ENCODE assay signal across 2 cellular contexts in the genomic region with DNA sequence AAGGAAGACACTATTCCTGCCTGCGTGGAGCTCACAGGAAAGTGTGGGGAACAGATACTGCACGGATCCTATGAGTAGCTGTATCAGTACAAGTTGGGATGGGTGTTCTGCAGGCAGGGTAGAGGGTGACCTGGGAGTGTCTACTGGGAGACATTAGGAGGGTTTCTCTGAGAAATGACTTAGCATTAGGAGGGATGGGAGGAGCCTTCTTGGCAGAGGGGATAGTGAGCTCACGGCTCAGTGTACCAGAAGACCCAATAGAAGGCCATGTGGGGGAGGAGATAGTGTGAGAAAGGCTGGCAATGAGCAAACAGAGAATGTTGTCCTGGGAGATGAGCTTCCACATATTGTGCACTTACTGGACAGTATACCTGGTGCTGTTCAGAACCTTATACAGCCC.
TF ChIP-seq lines count a peak whose summit lies in the region.

No MANE protein-coding gene starts in this region.

TF ChIP-seq in GM23338, 12 proteins besides CTCF, POLR2A, EP300 and RAD21 (continued from another document):
- TF ChIP-seq, protein P1, sequence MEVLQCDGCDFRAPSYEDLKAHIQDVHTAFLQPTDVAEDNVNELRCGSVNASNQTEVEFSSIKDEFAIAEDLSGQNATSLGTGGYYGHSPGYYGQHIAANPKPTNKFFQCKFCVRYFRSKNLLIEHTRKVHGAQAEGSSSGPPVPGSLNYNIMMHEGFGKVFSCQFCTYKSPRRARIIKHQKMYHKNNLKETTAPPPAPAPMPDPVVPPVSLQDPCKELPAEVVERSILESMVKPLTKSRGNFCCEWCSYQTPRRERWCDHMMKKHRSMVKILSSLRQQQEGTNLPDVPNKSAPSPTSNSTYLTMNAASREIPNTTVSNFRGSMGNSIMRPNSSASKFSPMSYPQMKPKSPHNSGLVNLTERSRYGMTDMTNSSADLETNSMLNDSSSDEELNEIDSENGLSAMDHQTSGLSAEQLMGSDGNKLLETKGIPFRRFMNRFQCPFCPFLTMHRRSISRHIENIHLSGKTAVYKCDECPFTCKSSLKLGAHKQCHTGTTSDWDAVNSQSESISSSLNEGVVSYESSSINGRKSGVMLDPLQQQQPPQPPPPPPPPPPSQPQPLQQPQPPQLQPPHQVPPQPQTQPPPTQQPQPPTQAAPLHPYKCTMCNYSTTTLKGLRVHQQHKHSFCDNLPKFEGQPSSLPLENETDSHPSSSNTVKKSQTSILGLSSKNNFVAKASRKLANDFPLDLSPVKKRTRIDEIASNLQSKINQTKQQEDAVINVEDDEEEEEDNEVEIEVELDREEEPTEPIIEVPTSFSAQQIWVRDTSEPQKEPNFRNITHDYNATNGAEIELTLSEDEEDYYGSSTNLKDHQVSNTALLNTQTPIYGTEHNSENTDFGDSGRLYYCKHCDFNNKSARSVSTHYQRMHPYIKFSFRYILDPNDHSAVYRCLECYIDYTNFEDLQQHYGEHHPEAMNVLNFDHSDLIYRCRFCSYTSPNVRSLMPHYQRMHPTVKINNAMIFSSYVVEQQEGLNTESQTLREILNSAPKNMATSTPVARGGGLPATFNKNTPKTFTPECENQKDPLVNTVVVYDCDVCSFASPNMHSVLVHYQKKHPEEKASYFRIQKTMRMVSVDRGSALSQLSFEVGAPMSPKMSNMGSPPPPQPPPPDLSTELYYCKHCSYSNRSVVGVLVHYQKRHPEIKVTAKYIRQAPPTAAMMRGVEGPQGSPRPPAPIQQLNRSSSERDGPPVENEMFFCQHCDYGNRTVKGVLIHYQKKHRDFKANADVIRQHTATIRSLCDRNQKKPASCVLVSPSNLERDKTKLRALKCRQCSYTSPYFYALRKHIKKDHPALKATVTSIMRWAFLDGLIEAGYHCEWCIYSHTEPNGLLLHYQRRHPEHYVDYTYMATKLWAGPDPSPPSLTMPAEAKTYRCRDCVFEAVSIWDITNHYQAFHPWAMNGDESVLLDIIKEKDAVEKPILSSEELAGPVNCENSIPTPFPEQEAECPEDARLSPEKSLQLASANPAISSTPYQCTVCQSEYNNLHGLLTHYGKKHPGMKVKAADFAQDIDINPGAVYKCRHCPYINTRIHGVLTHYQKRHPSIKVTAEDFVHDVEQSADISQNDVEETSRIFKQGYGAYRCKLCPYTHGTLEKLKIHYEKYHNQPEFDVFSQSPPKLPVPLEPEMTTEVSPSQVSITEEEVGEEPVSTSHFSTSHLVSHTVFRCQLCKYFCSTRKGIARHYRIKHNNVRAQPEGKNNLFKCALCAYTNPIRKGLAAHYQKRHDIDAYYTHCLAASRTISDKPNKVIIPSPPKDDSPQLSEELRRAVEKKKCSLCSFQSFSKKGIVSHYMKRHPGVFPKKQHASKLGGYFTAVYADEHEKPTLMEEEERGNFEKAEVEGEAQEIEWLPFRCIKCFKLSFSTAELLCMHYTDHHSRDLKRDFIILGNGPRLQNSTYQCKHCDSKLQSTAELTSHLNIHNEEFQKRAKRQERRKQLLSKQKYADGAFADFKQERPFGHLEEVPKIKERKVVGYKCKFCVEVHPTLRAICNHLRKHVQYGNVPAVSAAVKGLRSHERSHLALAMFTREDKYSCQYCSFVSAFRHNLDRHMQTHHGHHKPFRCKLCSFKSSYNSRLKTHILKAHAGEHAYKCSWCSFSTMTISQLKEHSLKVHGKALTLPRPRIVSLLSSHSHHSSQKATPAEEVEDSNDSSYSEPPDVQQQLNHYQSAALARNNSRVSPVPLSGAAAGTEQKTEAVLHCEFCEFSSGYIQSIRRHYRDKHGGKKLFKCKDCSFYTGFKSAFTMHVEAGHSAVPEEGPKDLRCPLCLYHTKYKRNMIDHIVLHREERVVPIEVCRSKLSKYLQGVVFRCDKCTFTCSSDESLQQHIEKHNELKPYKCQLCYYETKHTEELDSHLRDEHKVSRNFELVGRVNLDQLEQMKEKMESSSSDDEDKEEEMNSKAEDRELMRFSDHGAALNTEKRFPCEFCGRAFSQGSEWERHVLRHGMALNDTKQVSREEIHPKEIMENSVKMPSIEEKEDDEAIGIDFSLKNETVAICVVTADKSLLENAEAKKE (CRISPR knock-in tag; IDR thresholded peaks at IDR 0.05) = no peak
- no peak for TF ChIP-seq NANOG (IDR thresholded peaks at IDR 0.05; ENCODE audit: borderline replicate concordance)

TF ChIP-seq in K562, 482 proteins besides CTCF, POLR2A, EP300 and RAD21 (continued from another document and continues in another):
- TF ChIP-seq, protein P2, sequence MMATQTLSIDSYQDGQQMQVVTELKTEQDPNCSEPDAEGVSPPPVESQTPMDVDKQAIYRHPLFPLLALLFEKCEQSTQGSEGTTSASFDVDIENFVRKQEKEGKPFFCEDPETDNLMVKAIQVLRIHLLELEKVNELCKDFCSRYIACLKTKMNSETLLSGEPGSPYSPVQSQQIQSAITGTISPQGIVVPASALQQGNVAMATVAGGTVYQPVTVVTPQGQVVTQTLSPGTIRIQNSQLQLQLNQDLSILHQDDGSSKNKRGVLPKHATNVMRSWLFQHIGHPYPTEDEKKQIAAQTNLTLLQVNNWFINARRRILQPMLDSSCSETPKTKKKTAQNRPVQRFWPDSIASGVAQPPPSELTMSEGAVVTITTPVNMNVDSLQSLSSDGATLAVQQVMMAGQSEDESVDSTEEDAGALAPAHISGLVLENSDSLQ (IDR thresholded peaks at IDR 0.05) = no peak
- no peak for TF ChIP-seq TBP (optimal IDR thresholded peaks at IDR 0.05; ENCODE audit: low read depth, low read length)
- no peak for TF ChIP-seq ZNF79 (CRISPR knock-in tag; IDR thresholded peaks at IDR 0.05; ENCODE audit: low read depth)
- TF ChIP-seq IRF2 (CRISPR knock-in tag; IDR thresholded peaks at IDR 0.05) = no peak
- 0 out of 2 replicates have a peak, but pooled peaks have one; percentile 2 for TF ChIP-seq TCF3 (CRISPR knock-in tag; IDR thresholded peaks at IDR 0.05)
- TF ChIP-seq TARDBP (IDR thresholded peaks at IDR 0.05) = no peak
- TF ChIP-seq, protein P3, sequence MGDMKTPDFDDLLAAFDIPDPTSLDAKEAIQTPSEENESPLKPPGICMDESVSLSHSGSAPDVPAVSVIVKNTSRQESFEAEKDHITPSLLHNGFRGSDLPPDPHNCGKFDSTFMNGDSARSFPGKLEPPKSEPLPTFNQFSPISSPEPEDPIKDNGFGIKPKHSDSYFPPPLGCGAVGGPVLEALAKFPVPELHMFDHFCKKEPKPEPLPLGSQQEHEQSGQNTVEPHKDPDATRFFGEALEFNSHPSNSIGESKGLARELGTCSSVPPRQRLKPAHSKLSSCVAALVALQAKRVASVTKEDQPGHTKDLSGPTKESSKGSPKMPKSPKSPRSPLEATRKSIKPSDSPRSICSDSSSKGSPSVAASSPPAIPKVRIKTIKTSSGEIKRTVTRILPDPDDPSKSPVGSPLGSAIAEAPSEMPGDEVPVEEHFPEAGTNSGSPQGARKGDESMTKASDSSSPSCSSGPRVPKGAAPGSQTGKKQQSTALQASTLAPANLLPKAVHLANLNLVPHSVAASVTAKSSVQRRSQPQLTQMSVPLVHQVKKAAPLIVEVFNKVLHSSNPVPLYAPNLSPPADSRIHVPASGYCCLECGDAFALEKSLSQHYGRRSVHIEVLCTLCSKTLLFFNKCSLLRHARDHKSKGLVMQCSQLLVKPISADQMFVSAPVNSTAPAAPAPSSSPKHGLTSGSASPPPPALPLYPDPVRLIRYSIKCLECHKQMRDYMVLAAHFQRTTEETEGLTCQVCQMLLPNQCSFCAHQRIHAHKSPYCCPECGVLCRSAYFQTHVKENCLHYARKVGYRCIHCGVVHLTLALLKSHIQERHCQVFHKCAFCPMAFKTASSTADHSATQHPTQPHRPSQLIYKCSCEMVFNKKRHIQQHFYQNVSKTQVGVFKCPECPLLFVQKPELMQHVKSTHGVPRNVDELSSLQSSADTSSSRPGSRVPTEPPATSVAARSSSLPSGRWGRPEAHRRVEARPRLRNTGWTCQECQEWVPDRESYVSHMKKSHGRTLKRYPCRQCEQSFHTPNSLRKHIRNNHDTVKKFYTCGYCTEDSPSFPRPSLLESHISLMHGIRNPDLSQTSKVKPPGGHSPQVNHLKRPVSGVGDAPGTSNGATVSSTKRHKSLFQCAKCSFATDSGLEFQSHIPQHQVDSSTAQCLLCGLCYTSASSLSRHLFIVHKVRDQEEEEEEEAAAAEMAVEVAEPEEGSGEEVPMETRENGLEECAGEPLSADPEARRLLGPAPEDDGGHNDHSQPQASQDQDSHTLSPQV (IDR thresholded peaks at IDR 0.05) = peak; percentile 29; the same call in 1 of the 2 replicates
- no peak for TF ChIP-seq ZNF224 (CRISPR knock-in tag; IDR thresholded peaks at IDR 0.05)
- peak; percentile 88 for TF ChIP-seq ZNF316 (IDR thresholded peaks at IDR 0.05)
- no peak for TF ChIP-seq SMAD3 (CRISPR knock-in tag; conservative IDR thresholded peaks at IDR 0.05)
- TF ChIP-seq L3MBTL2 (IDR thresholded peaks at IDR 0.05) = no peak
- peak; percentile 64 for TF ChIP-seq SMARCA4 (IDR thresholded peaks at IDR 0.05)
- TF ChIP-seq, protein P4, sequence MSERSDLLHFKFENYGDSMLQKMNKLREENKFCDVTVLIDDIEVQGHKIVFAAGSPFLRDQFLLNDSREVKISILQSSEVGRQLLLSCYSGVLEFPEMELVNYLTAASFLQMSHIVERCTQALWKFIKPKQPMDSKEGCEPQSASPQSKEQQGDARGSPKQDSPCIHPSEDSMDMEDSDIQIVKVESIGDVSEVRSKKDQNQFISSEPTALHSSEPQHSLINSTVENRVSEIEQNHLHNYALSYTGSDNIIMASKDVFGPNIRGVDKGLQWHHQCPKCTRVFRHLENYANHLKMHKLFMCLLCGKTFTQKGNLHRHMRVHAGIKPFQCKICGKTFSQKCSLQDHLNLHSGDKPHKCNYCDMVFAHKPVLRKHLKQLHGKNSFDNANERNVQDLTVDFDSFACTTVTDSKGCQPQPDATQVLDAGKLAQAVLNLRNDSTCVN (CRISPR knock-in tag; IDR thresholded peaks at IDR 0.05) = 0 out of 2 replicates have a peak, but pooled peaks have one; percentile 54
- peak; percentile 17; the same call in 1 of the 2 replicates for TF ChIP-seq SOX6 (IDR thresholded peaks at IDR 0.05)
- TF ChIP-seq, protein P5, sequence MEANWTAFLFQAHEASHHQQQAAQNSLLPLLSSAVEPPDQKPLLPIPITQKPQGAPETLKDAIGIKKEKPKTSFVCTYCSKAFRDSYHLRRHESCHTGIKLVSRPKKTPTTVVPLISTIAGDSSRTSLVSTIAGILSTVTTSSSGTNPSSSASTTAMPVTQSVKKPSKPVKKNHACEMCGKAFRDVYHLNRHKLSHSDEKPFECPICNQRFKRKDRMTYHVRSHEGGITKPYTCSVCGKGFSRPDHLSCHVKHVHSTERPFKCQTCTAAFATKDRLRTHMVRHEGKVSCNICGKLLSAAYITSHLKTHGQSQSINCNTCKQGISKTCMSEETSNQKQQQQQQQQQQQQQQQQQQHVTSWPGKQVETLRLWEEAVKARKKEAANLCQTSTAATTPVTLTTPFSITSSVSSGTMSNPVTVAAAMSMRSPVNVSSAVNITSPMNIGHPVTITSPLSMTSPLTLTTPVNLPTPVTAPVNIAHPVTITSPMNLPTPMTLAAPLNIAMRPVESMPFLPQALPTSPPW (CRISPR knock-in tag; IDR thresholded peaks at IDR 0.05) = no peak
- no peak for TF ChIP-seq SUPT5H (IDR thresholded peaks at IDR 0.05)
- TF ChIP-seq NFE2 (IDR thresholded peaks at IDR 0.05; ENCODE audit: low read depth) = peak; percentile 84
- peak; percentile 80 for TF ChIP-seq DPF2 (IDR thresholded peaks at IDR 0.05)
- 0 out of 2 replicates have a peak, but pooled peaks have one; percentile 27 for TF ChIP-seq TRIM28 (IDR thresholded peaks at IDR 0.05)
- TF ChIP-seq HNRNPUL1 (IDR thresholded peaks at IDR 0.05; ENCODE audit: low read length) = no peak
- TF ChIP-seq, protein P6, sequence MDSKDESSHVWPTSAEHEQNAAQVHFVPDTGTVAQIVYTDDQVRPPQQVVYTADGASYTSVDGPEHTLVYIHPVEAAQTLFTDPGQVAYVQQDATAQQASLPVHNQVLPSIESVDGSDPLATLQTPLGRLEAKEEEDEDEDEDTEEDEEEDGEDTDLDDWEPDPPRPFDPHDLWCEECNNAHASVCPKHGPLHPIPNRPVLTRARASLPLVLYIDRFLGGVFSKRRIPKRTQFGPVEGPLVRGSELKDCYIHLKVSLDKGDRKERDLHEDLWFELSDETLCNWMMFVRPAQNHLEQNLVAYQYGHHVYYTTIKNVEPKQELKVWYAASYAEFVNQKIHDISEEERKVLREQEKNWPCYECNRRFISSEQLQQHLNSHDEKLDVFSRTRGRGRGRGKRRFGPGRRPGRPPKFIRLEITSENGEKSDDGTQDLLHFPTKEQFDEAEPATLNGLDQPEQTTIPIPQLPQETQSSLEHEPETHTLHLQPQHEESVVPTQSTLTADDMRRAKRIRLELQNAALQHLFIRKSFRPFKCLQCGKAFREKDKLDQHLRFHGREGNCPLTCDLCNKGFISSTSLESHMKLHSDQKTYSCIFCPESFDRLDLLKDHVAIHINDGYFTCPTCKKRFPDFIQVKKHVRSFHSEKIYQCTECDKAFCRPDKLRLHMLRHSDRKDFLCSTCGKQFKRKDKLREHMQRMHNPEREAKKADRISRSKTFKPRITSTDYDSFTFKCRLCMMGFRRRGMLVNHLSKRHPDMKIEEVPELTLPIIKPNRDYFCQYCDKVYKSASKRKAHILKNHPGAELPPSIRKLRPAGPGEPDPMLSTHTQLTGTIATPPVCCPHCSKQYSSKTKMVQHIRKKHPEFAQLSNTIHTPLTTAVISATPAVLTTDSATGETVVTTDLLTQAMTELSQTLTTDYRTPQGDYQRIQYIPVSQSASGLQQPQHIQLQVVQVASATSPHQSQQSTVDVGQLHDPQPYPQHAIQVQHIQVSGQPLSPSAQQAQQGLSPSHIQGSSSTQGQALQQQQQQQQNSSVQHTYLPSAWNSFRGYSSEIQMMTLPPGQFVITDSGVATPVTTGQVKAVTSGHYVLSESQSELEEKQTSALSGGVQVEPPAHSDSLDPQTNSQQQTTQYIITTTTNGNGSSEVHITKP (IDR thresholded peaks at IDR 0.05; ENCODE audit: partially characterized antibody) = peak; percentile 73
- 0 out of 2 replicates have a peak, but pooled peaks have one; percentile 39 for TF ChIP-seq ZNF444 (CRISPR knock-in tag; IDR thresholded peaks at IDR 0.05)
- 0 out of 2 replicates have a peak, but pooled peaks have one; percentile 6 for TF ChIP-seq MTA1 (IDR thresholded peaks at IDR 0.05; ENCODE audit: borderline replicate concordance)
- TF ChIP-seq ATF1 (CRISPR knock-in tag; IDR thresholded peaks at IDR 0.05) = no peak
- TF ChIP-seq ATF1 (tag; IDR thresholded peaks at IDR 0.05) = peak; percentile 59
- no peak for TF ChIP-seq SMC3 (conservative IDR thresholded peaks at IDR 0.05; ENCODE audit: insufficient read depth, low read depth, low read length)
- no peak for TF ChIP-seq NR2C2 (CRISPR knock-in tag; IDR thresholded peaks at IDR 0.05)
- TF ChIP-seq NR2C2 (tag; IDR thresholded peaks at IDR 0.05) = no peak
- TF ChIP-seq MAFG (tag; conservative IDR thresholded peaks at IDR 0.05) = peak; percentile 53
- peak; percentile 69 for TF ChIP-seq ZNF766 (CRISPR knock-in tag; conservative IDR thresholded peaks at IDR 0.05)
- no peak for TF ChIP-seq KAT8 (IDR thresholded peaks at IDR 0.05; ENCODE audit: low read depth)
- TF ChIP-seq, protein P7, sequence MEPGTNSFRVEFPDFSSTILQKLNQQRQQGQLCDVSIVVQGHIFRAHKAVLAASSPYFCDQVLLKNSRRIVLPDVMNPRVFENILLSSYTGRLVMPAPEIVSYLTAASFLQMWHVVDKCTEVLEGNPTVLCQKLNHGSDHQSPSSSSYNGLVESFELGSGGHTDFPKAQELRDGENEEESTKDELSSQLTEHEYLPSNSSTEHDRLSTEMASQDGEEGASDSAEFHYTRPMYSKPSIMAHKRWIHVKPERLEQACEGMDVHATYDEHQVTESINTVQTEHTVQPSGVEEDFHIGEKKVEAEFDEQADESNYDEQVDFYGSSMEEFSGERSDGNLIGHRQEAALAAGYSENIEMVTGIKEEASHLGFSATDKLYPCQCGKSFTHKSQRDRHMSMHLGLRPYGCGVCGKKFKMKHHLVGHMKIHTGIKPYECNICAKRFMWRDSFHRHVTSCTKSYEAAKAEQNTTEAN (CRISPR knock-in tag; IDR thresholded peaks at IDR 0.05) = no peak
- TF ChIP-seq ATF7 (IDR thresholded peaks at IDR 0.05) = 0 out of 2 replicates have a peak, but pooled peaks have one; percentile 37
- TF ChIP-seq PHB (CRISPR knock-in tag; IDR thresholded peaks at IDR 0.05) = no peak
